In the genomic region with DNA sequence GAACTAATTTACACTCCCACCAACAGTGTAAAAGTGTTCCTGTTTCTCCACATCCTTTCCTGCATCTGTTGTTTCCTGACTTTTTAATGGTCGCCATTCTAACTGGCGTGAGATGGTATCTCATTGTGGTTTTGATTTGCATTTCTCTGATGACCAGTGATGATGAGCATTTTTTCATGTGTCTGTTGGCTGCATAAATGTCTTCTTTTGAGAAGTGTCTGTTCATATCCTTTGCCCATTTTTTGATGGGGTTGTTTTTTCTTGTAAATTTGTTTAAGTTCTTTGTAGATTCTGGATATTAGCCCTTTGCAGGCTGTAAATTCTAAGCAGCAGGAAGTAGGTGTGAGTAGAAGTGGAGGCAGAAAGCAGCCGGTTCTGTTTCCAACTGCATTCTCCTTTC, we compare ENCODE assay signal across 4 cellular contexts. TPM values are rescaled to one million over a fixed set of nuclear protein-coding genes. Genes with fewer than 3 reads are reported as not detected.
"Had no signal": no experiment of that assay in that cellular context is flagged by ENCODE, and none has a peak within 500 bp of the region (broad histone marks: within the 10 kb centered on the region; RNA-seq: fewer than 3 reads in every experiment).

No MANE protein-coding gene starts in this region.

RNA-seq across cellular contexts. Expression of gene WNT9B, which starts 10.8 kb away (rescaled TPM):
- total RNA-seq: stomach, transverse colon, urinary bladder, vagina had no signal
